11 cellular contexts compared by ENCODE assay signal in genomic region chr6:111552999-111553398, GRCh38. TPM values are rescaled to one million over a fixed set of nuclear protein-coding genes. Genes with fewer than 3 reads are reported as not detected.
DNase-seq lines count a peak whose midpoint lies in the region; ATAC-seq, FAIRE-seq and TF ChIP-seq lines count a peak whose summit lies in the region.
"Had no signal": no experiment of that assay in that cellular context is flagged by ENCODE, and none has a peak within 500 bp of the region (broad histone marks: within the 10 kb centered on the region; RNA-seq: fewer than 3 reads in every experiment).

No MANE protein-coding gene starts in this region.

- peaks cover 38 to 51% (median 41%) of the 10 kb centered on the region in 3 donors for H3K4me1 ChIP-seq in pancreas

- no peak overlapping the region for H3K4me3 ChIP-seq in pancreas
- H3K4me3 ChIP-seq: suprapubic skin had no signal

- H3K27me3 ChIP-seq in pancreas, result no peaks in the 10 kb centered on the region
- H3K27me3 ChIP-seq: suprapubic skin had no signal

- no peaks in the 10 kb centered on the region for H3K9me3 ChIP-seq in pancreas
- H3K9me3 ChIP-seq: suprapubic skin had no signal

- H3K36me3 ChIP-seq in pancreas, result no peaks in the 10 kb centered on the region
- H3K36me3 ChIP-seq: suprapubic skin had no signal

- H3K9me3 Mint-ChIP-seq in Calu3 (ENCODE audit: low read depth, unreplicated experiment), result no peaks in the 10 kb centered on the region
- H3K9me3 Mint-ChIP-seq: activated T-helper 1 cell treated with anti-CD3 and anti-CD28 coated beads, Interleukin-12 subunit alpha, Interleukin-12 subunit beta, Interleukin-2, Interleukin-4 antibody, amounts not matched to agents 30 ng/mL and 10 ng/mL and 1 ng/mL, durations not matched to agents 14 hours and 24 hours and 36 hours had no signal

- CTCF ChIA-PET in Calu3 (lab: Charles Lee), result no interaction called here

- intact Hi-C loops in Calu3 (cut with micrococcal nuclease; ENCODE audit: unreplicated experiment), result loop anchor here (5.0 kb wide), 1 partner anchor 71 kb away; the partner anchor contains the start of gene REV3L
- intact Hi-C loops in pancreas (cut with DNase I), result no loop called here
- intact Hi-C loops in left colon (cut with DNase I, micrococcal nuclease), result no loop called here

- peak overlapping the region; percentile 59 for H3K4me3 Mint-ChIP-seq in Calu3 (ENCODE audit: low read depth, unreplicated experiment)
- H3K4me3 Mint-ChIP-seq: activated T-helper 1 cell treated with anti-CD3 and anti-CD28 coated beads, Interleukin-12 subunit alpha, Interleukin-12 subunit beta, Interleukin-2, Interleukin-4 antibody, amounts not matched to agents 30 ng/mL and 10 ng/mL and 1 ng/mL, durations not matched to agents 14 hours and 24 hours and 36 hours had no signal

- H3K27ac Mint-ChIP-seq in Calu3 (ENCODE audit: unreplicated experiment), result peak overlapping the region; percentile 91
- H3K27ac Mint-ChIP-seq: activated T-helper 1 cell treated with anti-CD3 and anti-CD28 coated beads, Interleukin-12 subunit alpha, Interleukin-12 subunit beta, Interleukin-2, Interleukin-4 antibody, amounts not matched to agents 30 ng/mL and 10 ng/mL and 1 ng/mL, durations not matched to agents 14 hours and 24 hours and 36 hours had no signal

- peaks cover 25% of the 10 kb centered on the region for H3K36me3 Mint-ChIP-seq in Calu3 (ENCODE audit: insufficient read depth, unreplicated experiment)

- no peak for FAIRE-seq in pancreas (lab: Jason Lieb, UNC)
- no peak for FAIRE-seq in GM12892 (lab: Jason Lieb, UNC)

- H3K27ac ChIP-seq in cingulate gyrus (ENCODE audit: low read depth, low read length) (peak overlapping the region; percentile 84), pancreas (peak overlapping the region; percentile 66 to 86 (median 78))

- no peaks in the 10 kb centered on the region for H3K27me3 Mint-ChIP-seq in Calu3 (ENCODE audit: unreplicated experiment)

- H3K4me1 Mint-ChIP-seq in Calu3 (ENCODE audit: low read depth, unreplicated experiment), result peaks cover 31% of the 10 kb centered on the region

- ATAC-seq in pancreas (no peak), GM19351 (IDR thresholded peaks at IDR 0.05; ENCODE audit: unreplicated experiment) (no peak), HG03196 (IDR thresholded peaks at IDR 0.05; ENCODE audit: unreplicated experiment) (no peak), left colon (no peak)

- no peak for DNase-seq in Calu3
- peak; percentile 82 for DNase-seq in NCI-H2029 treated with DMSO at 0.1 percent for 48 hours (lab: John Stamatoyannopoulos, UW)
- no peak for DNase-seq in pancreas
- no peak for DNase-seq in GM12892 (ENCODE audit: insufficient read length)
- no peak for DNase-seq in left colon
- DNase-seq: effector CD8-positive, alpha-beta T cell had no signal

- BruUV-seq in Calu3 (replicated peaks; lab: Mats Ljungman, UMichigan), result no TSS peak

- no peak for TF ChIP-seq POLR2A in GM12892 (IDR thresholded peaks at IDR 0.05; ENCODE audit: low read depth, low read length)

- 72 to 73% methylated on average over 6 of the region's 6 CpGs for WGBS in pancreas, 2 donors

- TF ChIP-seq CTCF in Calu3 (IDR thresholded peaks at IDR 0.05; ENCODE audit: unreplicated experiment) (no peak), pancreas (IDR thresholded peaks at IDR 0.05) (no peak)

RNA-seq across cellular contexts. Expression of gene TRAF3IP2, which starts 52.7 kb away (rescaled TPM):
- total RNA-seq in Calu3 (2022), result 39.2 and 42.0 TPM in 2 replicates
- 10 to 100 TPM; 19.9 to 25.9 (median 22.0) TPM for total RNA-seq in pancreas
- 10 to 100 TPM; 18.5 to 30.3 TPM for polyA plus RNA-seq in pancreas
- polyA plus RNA-seq in GM12892 (2012; ENCODE audit: missing spikeins), result 18.3 TPM
- 10 to 100 TPM; 59.3 to 62.4 TPM for total RNA-seq in left colon
